In genomic region chr3:149283401-149283800, GRCh38 we compare ENCODE assay signal across 22 cellular contexts. TPM values are rescaled to one million over a fixed set of nuclear protein-coding genes. Genes with fewer than 3 reads are reported as not detected.
DNase-seq lines count a peak whose midpoint lies in the region; ATAC-seq, FAIRE-seq and TF ChIP-seq lines count a peak whose summit lies in the region.
"Had no signal": no experiment of that assay in that cellular context is flagged by ENCODE, and none has a peak within 500 bp of the region (broad histone marks: within the 10 kb centered on the region; RNA-seq: fewer than 3 reads in every experiment).

No MANE protein-coding gene starts in this region.

- DNase-seq in A549 (ENCODE audit: low read depth in 1 of 2, low spot score in 1 of 2), result no peak
- peak; percentile 54 for DNase-seq in PC-3
- DNase-seq in left colon, result no peak
- no peak for DNase-seq in stomach
- no peak for DNase-seq in NCI-H82 treated with DMSO at 0.1 percent for 48 hours (lab: John Stamatoyannopoulos, UW; ENCODE audit: unreplicated experiment)
- DNase-seq in spleen, result no peak
- no peak for DNase-seq in dorsolateral prefrontal cortex
- DNase-seq: AML-193, Caco-2, HCEC 1CT, NCI-H1105, NCI-H1436 treated with DMSO at 0.1 percent for 48 hours, NCI-H187 treated with DMSO at 0.1 percent for 48 hours, NCI-H446 treated with DMSO at 0.1 percent for 48 hours, NCI-H526, NCI-H82, SIG-M5 had no signal

- TF ChIP-seq EP300 in A549 (IDR thresholded peaks at IDR 0.05) (no peak), stomach (IDR thresholded peaks at IDR 0.05) (no peak)

- TF ChIP-seq CTCF in A549 (IDR thresholded peaks at IDR 0.05) (no peak), PC-3 (conservative IDR thresholded peaks at IDR 0.05; ENCODE audit: low read depth, low read length) (no peak), stomach (IDR thresholded peaks at IDR 0.05) (no peak), spleen (IDR thresholded peaks at IDR 0.05 in 8 of 11, conservative IDR thresholded peaks at IDR 0.05 in 3 of 11) (no peak), dorsolateral prefrontal cortex (IDR thresholded peaks at IDR 0.05 in 54 of 56, conservative IDR thresholded peaks at IDR 0.05 in 2 of 56; ENCODE audit: low read depth in 1 of 56, partially characterized antibody in 56 of 56) (no peak)

- no peaks in the 10 kb centered on the region for H3F3A ChIP-seq in PC-3 (ENCODE audit: low read length, unreplicated experiment)

- peak overlapping the region; percentile 24 for H2AFZ ChIP-seq in PC-3 (ENCODE audit: low read length)

- H3K9me2 ChIP-seq in PC-3 (replicated peaks; ENCODE audit: low read length), result no peaks in the 10 kb centered on the region

- no peaks in the 10 kb centered on the region for H3K36me3 ChIP-seq in PC-3 (ENCODE audit: low read depth, low read length)
- no peaks in the 10 kb centered on the region for H3K36me3 ChIP-seq in stomach
- H3K36me3 ChIP-seq in spleen, result no peaks in the 10 kb centered on the region
- H3K36me3 ChIP-seq: BLaER1 treated with 17β-estradiol and CSF1 and Interleukin-3, amounts not matched to agents 10 nM and 100 nM had no signal

- H3K9ac ChIP-seq in PC-3 (ENCODE audit: low read length), result 0 out of 2 replicates have a peak overlapping the region, but pooled peaks have one; percentile 0
- H3K9ac ChIP-seq: BLaER1 treated with 17β-estradiol and CSF1 and Interleukin-3, amounts not matched to agents 10 nM and 100 nM had no signal

- H3K4me1 ChIP-seq in A549 (peaks cover 33% of the 10 kb centered on the region), PC-3 (ENCODE audit: insufficient read depth, low read length) (peaks cover 36% of the 10 kb centered on the region), stomach (peaks cover 11 to 48% (median 24%) of the 10 kb centered on the region in 4 donors), spleen (peaks cover 0 to 1% (median 0%) of the 10 kb centered on the region in 6 donors)

- intact Hi-C loops in PC-3 (cut with micrococcal nuclease) (no loop called here), left colon (cut with DNase I, micrococcal nuclease) (no loop called here), stomach (cut with DNase I; ENCODE audit: low total_unique reads) (no loop called here), spleen (cut with DNase I; ENCODE audit: low total_unique reads) (no loop called here), dorsolateral prefrontal cortex (cut with DNase I) (no loop called here)

- H3K4me2 ChIP-seq in A549 (peak overlapping the region; percentile 12; the same call in 1 of the 3 replicates), PC-3 (ENCODE audit: low read length) (peak overlapping the region; percentile 38)
- H3K4me2 ChIP-seq: BLaER1 treated with 17β-estradiol and CSF1 and Interleukin-3, amounts not matched to agents 10 nM and 100 nM had no signal

- WGBS in A549 (ENCODE audit: missing lambda C conversion rate), result 66% methylated on average over 5 of the region's 5 CpGs
- 37 to 52% (median 40%) methylated on average over 5 of the region's 5 CpGs for WGBS in stomach, 5 donors
- 66 to 96% (median 95%) methylated on average over 5 of the region's 5 CpGs for WGBS in spleen, 5 donors

- POLR2A ChIA-PET in A549 (lab: Yijun Ruan, JAX), result no interaction called here
- POLR2A ChIA-PET in PC-3 (lab: Charles Lee; ENCODE audit: unreplicated experiment), result no interaction called here

- TF ChIP-seq RAD21 in A549 (conservative IDR thresholded peaks at IDR 0.05 in 1 of 2, IDR thresholded peaks at IDR 0.05 in 1 of 2), result no peak

- CTCF ChIA-PET in A549 (lab: Yijun Ruan, JAX), result interaction anchor here (0.8 to 1.4 kb wide), 5 partner anchors 9 to 196 kb away, joined by 3 to 4 read pairs (median 3); no protein-coding TSS in a partner anchor
- CTCF ChIA-PET in PC-3 (lab: Charles Lee), result no interaction called here

- H3K27me3 ChIP-seq in PC-3 (ENCODE audit: low read length) (no peaks in the 10 kb centered on the region), stomach (no peaks in the 10 kb centered on the region), spleen (replicated peaks in 1 of 7) (no peaks in the 10 kb centered on the region), dorsolateral prefrontal cortex (no peaks in the 10 kb centered on the region)
- H3K27me3 ChIP-seq: BLaER1 treated with 17β-estradiol and CSF1 and Interleukin-3, amounts not matched to agents 10 nM and 100 nM had no signal

- FAIRE-seq in A549 (lab: Jason Lieb, UNC), result peak; percentile 54
- FAIRE-seq: H1 had no signal

- H4K20me1 ChIP-seq in PC-3 (ENCODE audit: low read length), result no peaks in the 10 kb centered on the region
- H4K20me1 ChIP-seq: BLaER1 treated with 17β-estradiol and CSF1 and Interleukin-3, amounts not matched to agents 10 nM and 100 nM had no signal

- peak overlapping the region in 1 of 2 experiments; percentile 55; a peak in 2 of 6 replicates for H3K27ac ChIP-seq in A549
- H3K27ac ChIP-seq in PC-3 (ENCODE audit: low read length), result peak overlapping the region; percentile 19
- peak overlapping the region in 3 of 5 donors; percentile 14 to 63 (median 54) for H3K27ac ChIP-seq in stomach
- H3K27ac ChIP-seq in spleen, result no peak overlapping the region
- H3K27ac ChIP-seq in dorsolateral prefrontal cortex, result no peak overlapping the region
- H3K27ac ChIP-seq: BLaER1 treated with 17β-estradiol and CSF1 and Interleukin-3, amounts not matched to agents 10 nM and 100 nM; HL-60; SK-N-MC had no signal

- TF ChIP-seq POLR2A in A549 (IDR thresholded peaks at IDR 0.05; ENCODE audit: low read length), result no peak
- no peak for TF ChIP-seq POLR2A in stomach (IDR thresholded peaks at IDR 0.05)
- no peak for TF ChIP-seq POLR2A in spleen (IDR thresholded peaks at IDR 0.05)

- no TSS peak for BruUV-seq in PC-3 (replicated peaks; lab: Mats Ljungman, UMichigan)

- H3K9me3 ChIP-seq in A549 (no peaks in the 10 kb centered on the region), PC-3 (ENCODE audit: low read length) (no peaks in the 10 kb centered on the region), stomach (no peaks in the 10 kb centered on the region), spleen (no peaks in the 10 kb centered on the region)
- H3K9me3 ChIP-seq: Caco-2 had no signal

- H3K4me3 ChIP-seq in A549 (no peak overlapping the region), PC-3 (ENCODE audit: low read length) (peak overlapping the region; percentile 44; the same call in 1 of the 2 replicates), stomach (no peak overlapping the region), spleen (no peak overlapping the region), dorsolateral prefrontal cortex (no peak overlapping the region)
- H3K4me3 ChIP-seq: BLaER1 treated with 17β-estradiol and CSF1 and Interleukin-3, amounts not matched to agents 10 nM and 100 nM; SK-N-MC had no signal

- no peaks in the 10 kb centered on the region for H3K79me2 ChIP-seq in PC-3 (ENCODE audit: low read length)

- ATAC-seq in A549 (no peak), PC-3 (peak; percentile 50), left colon (peak; percentile 85)

TF ChIP-seq in A549, 52 proteins besides CTCF, POLR2A, EP300 and RAD21 (continues in another document):
- TF ChIP-seq CBX8 (IDR thresholded peaks at IDR 0.05), result no peak
- TF ChIP-seq NR3C1 (IDR thresholded peaks at IDR 0.05), result no peak
- TF ChIP-seq NFE2L2 (conservative IDR thresholded peaks at IDR 0.05; ENCODE audit: low read length), result no peak
- no peak for TF ChIP-seq HEYL (CRISPR knock-in tag; IDR thresholded peaks at IDR 0.05)
- no peak for TF ChIP-seq BHLHE40 (IDR thresholded peaks at IDR 0.05; ENCODE audit: low read depth, low read length)
- no peak for TF ChIP-seq MAZ (IDR thresholded peaks at IDR 0.05; ENCODE audit: borderline replicate concordance, low read depth, low read length)
- TF ChIP-seq PBX3 (IDR thresholded peaks at IDR 0.05), result no peak

RNA-seq across cellular contexts. Expression of gene TM4SF18, which starts 50.0 kb away (rescaled TPM):
- polyA plus RNA-seq in A549 (2011; rRNA removed), result 99.8 and 123 TPM in 2 replicates
- 26.9 and 28.8 TPM in 2 replicates for polyA plus RNA-seq in A549 (2012; cell fraction: cytosol; rRNA removed)
- 11.2 and 16.8 TPM in 2 replicates for polyA plus RNA-seq in A549 (2012; cell fraction: nucleus; rRNA removed)
- polyA plus RNA-seq in A549 (2017; fragmentation: RNase III; extraction: RNeasy Plus Mini Kit Qiagen cat#74134 plus additional on column Dnase treatment), result 49.7 to 57.7 TPM (median 51.3 TPM) in 3 replicates
- 34.2 and 42.8 TPM in 2 replicates for polyA minus RNA-seq in A549 (2011; rRNA and poly(A)+ RNA removed)
- total RNA-seq in PC-3 (2014; rRNA removed), result 0.06 and 0.40 TPM in 2 replicates
- 1 to 10 TPM in 1 of 2 donors, under 1 TPM in 1; 0.95 to 2.0 TPM for total RNA-seq in left colon
- total RNA-seq in stomach, result 10 to 100 TPM in 1 of 5 donors, 1 to 10 TPM in 3, not detected in 1; 1.8 to 26.1 (median 5.6) TPM
- 1 to 10 TPM in 1 of 3 donors, under 1 TPM in 2; 0.45 to 1.2 (median 0.87) TPM for polyA plus RNA-seq in stomach
- total RNA-seq in spleen, result 10 to 100 TPM; 14.9 to 97.4 (median 59.7) TPM
- 10 to 100 TPM in 1 of 3 donors, 1 to 10 TPM in 2; 6.6 to 23.1 (median 6.9) TPM for polyA plus RNA-seq in spleen
- 10 to 100 TPM in 14 of 120 experiments, 1 to 10 TPM in 106; 1.4 to 28.3 (median 5.4) TPM for total RNA-seq in dorsolateral prefrontal cortex
- total RNA-seq: Caco-2; CD4-positive, alpha-beta memory T cell had no signal
- polyA plus RNA-seq: CD4-positive, alpha-beta memory T cell had no signal

Comparison
In these comparisons a context has a peak if more than half of its experiments do, and no peak if none do; other contexts are left out.
1. ATAC-seq: peak in PC-3 (single experiment) and left colon (single experiment); none in A549 (0 of 2).
2. H3K27ac ChIP-seq: peak in PC-3 (single experiment) and stomach (3 of 5); none in spleen (0 of 8) and dorsolateral prefrontal cortex (0 of 59).